Comparison of ENCODE assay signal across 1 cellular context in genomic region chr16:19379838-19380237, GRCh38.
TF ChIP-seq lines count a peak whose summit lies in the region.

No MANE protein-coding gene starts in this region.

TF ChIP-seq in HepG2, 621 proteins besides CTCF, POLR2A, EP300 and RAD21:
- TF ChIP-seq ZBTB38 (CRISPR knock-in tag; IDR thresholded peaks at IDR 0.05): no peak
- no peak for TF ChIP-seq ZNF770 (CRISPR knock-in tag; IDR thresholded peaks at IDR 0.05)
- no peak for TF ChIP-seq SRSF1 (optimal IDR thresholded peaks at IDR 0.05; ENCODE audit: low read depth, low read length)
- TF ChIP-seq SP1 (IDR thresholded peaks at IDR 0.05): no peak
- no peak for TF ChIP-seq SP1 (CRISPR knock-in tag; IDR thresholded peaks at IDR 0.05)
- no peak for TF ChIP-seq RFXAP (CRISPR knock-in tag; IDR thresholded peaks at IDR 0.05; ENCODE audit: borderline replicate concordance)
- TF ChIP-seq HIC2 (CRISPR knock-in tag; IDR thresholded peaks at IDR 0.05; ENCODE audit: low read depth): no peak
- no peak for TF ChIP-seq HOMEZ (CRISPR knock-in tag; IDR thresholded peaks at IDR 0.05; ENCODE audit: low read depth)
- TF ChIP-seq NONO (IDR thresholded peaks at IDR 0.05): no peak
- no peak for TF ChIP-seq NONO (CRISPR knock-in tag; conservative IDR thresholded peaks at IDR 0.05)
- TF ChIP-seq MLXIP (CRISPR knock-in tag; IDR thresholded peaks at IDR 0.05; ENCODE audit: borderline replicate concordance): no peak
- TF ChIP-seq TIGD3 (CRISPR knock-in tag; IDR thresholded peaks at IDR 0.05; ENCODE audit: borderline replicate concordance): no peak
- no peak for TF ChIP-seq TCF7 (IDR thresholded peaks at IDR 0.05; ENCODE audit: low read depth)
- no peak for TF ChIP-seq RCOR2 (CRISPR knock-in tag; IDR thresholded peaks at IDR 0.05)
- no peak for TF ChIP-seq PHF8 (CRISPR knock-in tag; IDR thresholded peaks at IDR 0.05)
- no peak for TF ChIP-seq ZNF275 (CRISPR knock-in tag; IDR thresholded peaks at IDR 0.05; ENCODE audit: borderline replicate concordance)
- no peak for TF ChIP-seq ZNF609 (CRISPR knock-in tag; IDR thresholded peaks at IDR 0.05; ENCODE audit: borderline replicate concordance)
- no peak for TF ChIP-seq RBAK (CRISPR knock-in tag; IDR thresholded peaks at IDR 0.05)
- no peak for TF ChIP-seq DMAP1 (CRISPR knock-in tag; IDR thresholded peaks at IDR 0.05)
